Comparison of ENCODE assay signal across 8 cellular contexts in genomic region chr2:219495531-219496122, GRCh38. TPM values are rescaled to one million over a fixed set of nuclear protein-coding genes. Genes with fewer than 3 reads are reported as not detected.
DNase-seq lines count a peak whose midpoint lies in the region; ATAC-seq and TF ChIP-seq lines count a peak whose summit lies in the region.

No MANE protein-coding gene starts in this region.

- H3K27ac ChIP-seq in C4-2B (no peak overlapping the region), stomach smooth muscle (ENCODE audit: low read length) (peak overlapping the region; percentile 98)

- H3K4me1 ChIP-seq in mucosa of descending colon (ENCODE audit: low read depth) (peaks cover 25% of the 10 kb centered on the region), stomach smooth muscle (ENCODE audit: control insufficient read depth, insufficient read depth, low read length) (peaks cover 50% of the 10 kb centered on the region)

- no peaks in the 10 kb centered on the region for H3K36me3 ChIP-seq in mucosa of descending colon (ENCODE audit: low read depth)
- H3K36me3 ChIP-seq in stomach smooth muscle (ENCODE audit: control insufficient read depth in 2 of 2, insufficient read depth in 2 of 2, low read length in 2 of 2), result peaks cover 4 to 11% of the 10 kb centered on the region in 2 donors

- DNase-seq in NCI-H226, result peak; percentile 50
- DNase-seq in activated CD4-positive, alpha-beta T cell treated with anti-CD3 and anti-CD28 coated beads for 1 hour, result peak; percentile 22
- DNase-seq in effector CD4-positive, alpha-beta T cell, result peak; percentile 37
- DNase-seq in mucosa of descending colon, result peak in 2 of 3 donors; percentile 59 to 67

- H3K27me3 ChIP-seq in stomach smooth muscle (ENCODE audit: control insufficient read depth in 1 of 2, insufficient read depth in 2 of 2, low read length in 2 of 2), result peaks cover 0 to 2% of the 10 kb centered on the region in 2 donors

- intact Hi-C loops in mucosa of descending colon (cut with DNase I, micrococcal nuclease), result no loop called here

- peak; percentile 69 for TF ChIP-seq CTCF in C4-2B (conservative IDR thresholded peaks at IDR 0.05)
- TF ChIP-seq CTCF in mucosa of descending colon (IDR thresholded peaks at IDR 0.05), result peak; percentile 25

- H3K4me3 ChIP-seq in mucosa of descending colon (no peak overlapping the region), stomach smooth muscle (ENCODE audit: low read length in 2 of 2) (no peak overlapping the region)

- H3K9ac ChIP-seq in stomach smooth muscle (ENCODE audit: low read length in 2 of 2), result peak overlapping the region; percentile 60 to 96

- no peaks in the 10 kb centered on the region for H3K9me3 ChIP-seq in mucosa of descending colon
- H3K9me3 ChIP-seq in stomach smooth muscle (ENCODE audit: control insufficient read depth in 2 of 2, low read length in 2 of 2), result no peaks in the 10 kb centered on the region

- ATAC-seq in GM19463 (IDR thresholded peaks at IDR 0.05; ENCODE audit: unreplicated experiment), result peak; percentile 17
- ATAC-seq in mucosa of descending colon, result no peak
- ATAC-seq in HG03175 (IDR thresholded peaks at IDR 0.05; ENCODE audit: unreplicated experiment), result no peak

RNA-seq across cellular contexts. Expression of gene GMPPA, which starts 3.1 kb away (rescaled TPM):
- 10 to 100 TPM; 33.6 to 52.6 (median 43.6) TPM for total RNA-seq in mucosa of descending colon

RNA-seq across cellular contexts. Expression of gene ASIC4, which starts 18.7 kb away (rescaled TPM):
- total RNA-seq in mucosa of descending colon, result under 1 TPM in 1 of 3 donors, not detected in 2; 0.09 TPM

RNA-seq across cellular contexts. Expression of gene CHPF, which starts 48.0 kb away (rescaled TPM):
- total RNA-seq in mucosa of descending colon, result 10 to 100 TPM; 19.4 to 25.9 (median 20.5) TPM

RNA-seq across cellular contexts. Expression of gene TMEM198, which starts 48.2 kb away (rescaled TPM):
- total RNA-seq in mucosa of descending colon, result 1 to 10 TPM in 2 of 3 donors, under 1 TPM in 1; 0.69 to 2.7 (median 2.7) TPM
